Comparison of ENCODE assay signal across 9 cellular contexts in the genomic region with DNA sequence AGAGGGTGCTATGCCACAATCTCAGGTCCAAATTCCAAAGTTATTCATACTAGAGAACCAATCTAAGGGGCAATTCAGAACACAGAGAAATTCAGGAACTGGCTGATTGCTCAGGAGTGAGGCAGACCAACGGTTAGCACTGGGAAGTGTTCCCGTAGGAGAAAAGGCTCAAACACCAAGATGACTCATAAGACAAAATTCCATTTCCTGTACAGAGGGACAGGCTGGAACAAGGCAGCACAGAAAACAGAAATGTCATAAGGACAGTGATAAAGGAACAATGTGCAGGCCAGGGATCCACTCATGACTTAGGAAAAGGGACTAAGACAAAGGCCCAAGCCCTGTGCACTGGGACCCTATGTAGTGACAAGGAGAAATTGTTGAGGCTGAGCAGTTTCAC. TPM values are rescaled to one million over a fixed set of nuclear protein-coding genes. Genes with fewer than 3 reads are reported as not detected.
DNase-seq lines count a peak whose midpoint lies in the region; ATAC-seq, FAIRE-seq and TF ChIP-seq lines count a peak whose summit lies in the region.
"Had no signal": no experiment of that assay in that cellular context is flagged by ENCODE, and none has a peak within 500 bp of the region (broad histone marks: within the 10 kb centered on the region; RNA-seq: fewer than 3 reads in every experiment).

No MANE protein-coding gene starts in this region.

- TF ChIP-seq CTCF in endothelial cell of umbilical vein (IDR thresholded peaks at IDR 0.05; ENCODE audit: extremely low read depth in 1 of 2, insufficient read depth in 1 of 2, low read depth in 1 of 2, low read length in 2 of 2) (no peak), lung (IDR thresholded peaks at IDR 0.05; ENCODE audit: control extremely low read depth, extremely low read depth) (no peak), uterus (IDR thresholded peaks at IDR 0.05) (no peak), neural progenitor cell (IDR thresholded peaks at IDR 0.05) (no peak)

- ATAC-seq in lung (ENCODE audit: insufficient read depth, low FRiP score): peak; percentile 78
- no peak for ATAC-seq in activated T-helper 17 cell treated with anti-CD3 and anti-CD28 coated beads, Interleukin-2, amount 50 U/mL, for 72 hours (replicated peaks)

- H3K4me1 ChIP-seq in endothelial cell of umbilical vein (ENCODE audit: control insufficient read depth, extremely low read depth, insufficient read depth, low read length): peaks cover 19% of the 10 kb centered on the region
- H3K4me1 ChIP-seq in lung (ENCODE audit: control insufficient read depth in 2 of 2, insufficient read depth in 2 of 2, low read length in 2 of 2): peaks cover 0 to 6% of the 10 kb centered on the region in 2 donors
- no peaks in the 10 kb centered on the region for H3K4me1 ChIP-seq in uterus
- H3K4me1 ChIP-seq in neural progenitor cell: no peaks in the 10 kb centered on the region

- intact Hi-C loops in endothelial cell of umbilical vein (cut with micrococcal nuclease): loop anchor here (2.0 kb wide), 1 partner anchor 90 kb away; no protein-coding TSS in a partner anchor
- intact Hi-C loops in uterus (cut with DNase I; ENCODE audit: low total_unique reads): no loop called here

- H3K4me3 ChIP-seq in endothelial cell of umbilical vein (replicated peaks in 1 of 3; ENCODE audit: insufficient read depth in 1 of 3, low read depth in 1 of 3, low read length in 3 of 3): no peak overlapping the region
- H3K4me3 ChIP-seq in lung: no peak overlapping the region
- H3K4me3 ChIP-seq in uterus: no peak overlapping the region
- H3K4me3 ChIP-seq in neural progenitor cell: no peak overlapping the region

- H3K9me3 Mint-ChIP-seq in activated T-helper 17 cell treated with anti-CD3 and anti-CD28 coated beads, Interleukin-2, amount 50 U/mL, for 72 hours: peaks cover 13% of the 10 kb centered on the region
- H3K9me3 Mint-ChIP-seq in neural progenitor cell: peaks cover 31% of the 10 kb centered on the region

- no peaks in the 10 kb centered on the region for H4K20me1 ChIP-seq in endothelial cell of umbilical vein (replicated peaks; ENCODE audit: control insufficient read depth, extremely low read depth, insufficient read depth, low read length)
- no peaks in the 10 kb centered on the region for H4K20me1 ChIP-seq in neural progenitor cell (ENCODE audit: low read depth)

- FAIRE-seq in endothelial cell of umbilical vein (lab: Jason Lieb, UNC): peak; percentile 91

- H3K27me3 ChIP-seq in endothelial cell of umbilical vein (ENCODE audit: control insufficient read depth in 2 of 2, insufficient read depth in 2 of 2, low read length in 2 of 2) (no peaks in the 10 kb centered on the region), lung (ENCODE audit: control insufficient read depth, insufficient read depth) (no peaks in the 10 kb centered on the region), uterus (no peaks in the 10 kb centered on the region), neural progenitor cell (no peaks in the 10 kb centered on the region)

- no peaks in the 10 kb centered on the region for H3K9me3 ChIP-seq in endothelial cell of umbilical vein (replicated peaks; ENCODE audit: control insufficient read depth, insufficient read depth, low read length)
- H3K9me3 ChIP-seq in lung (ENCODE audit: control insufficient read depth in 2 of 2, insufficient read depth in 1 of 2, low read length in 1 of 2): peaks cover 0 to 5% of the 10 kb centered on the region in 2 donors
- peaks cover 0 to 3% of the 10 kb centered on the region in 2 donors for H3K9me3 ChIP-seq in uterus
- no peaks in the 10 kb centered on the region for H3K9me3 ChIP-seq in neural progenitor cell (ENCODE audit: low read depth)

- dilution Hi-C loops in endothelial cell of umbilical vein (cut with MboI; ENCODE audit: extremely low pct_ligation_motif_present, low sequenced_read_pairs): no loop called here

- CTCF ChIA-PET in endothelial cell of umbilical vein (lab: Charles Lee): no interaction called here

- H3K9me1 ChIP-seq in endothelial cell of umbilical vein (replicated peaks; ENCODE audit: control insufficient read depth, extremely low read depth, insufficient read depth, low read length): no peaks in the 10 kb centered on the region

- H3K9ac ChIP-seq in endothelial cell of umbilical vein (replicated peaks; ENCODE audit: extremely low read depth, insufficient read depth, low read length) (no peak overlapping the region), neural progenitor cell (no peak overlapping the region)

- no TSS peak for BruUV-seq in endothelial cell of umbilical vein (replicated peaks; lab: Mats Ljungman, UMichigan)

- POLR2A ChIA-PET in endothelial cell of umbilical vein (lab: Charles Lee): no interaction called here

- DNase-seq in LoVo (ENCODE audit: low spot score): peak; percentile 78
- peak; percentile 79 for DNase-seq in endothelial cell of umbilical vein (ENCODE audit: low read depth, low spot score)
- DNase-seq in lung (ENCODE audit: low spot score): no peak
- DNase-seq in uterus: peak; percentile 29 to 41
- DNase-seq in neural progenitor cell (ENCODE audit: low spot score): no peak
- DNase-seq in activated T-cell treated with anti-CD3 and anti-CD28 coated beads, Interleukin-2, amount 50 U/mL, for 1 hour: no peak
- DNase-seq: activated gamma-delta T cell, SHP77 treated with DMSO at 0.1 percent for 48 hours had no signal

- H3K36me3 Mint-ChIP-seq in activated T-helper 17 cell treated with anti-CD3 and anti-CD28 coated beads, Interleukin-2, amount 50 U/mL, for 72 hours (ENCODE audit: low read depth): no peaks in the 10 kb centered on the region
- H3K36me3 Mint-ChIP-seq in neural progenitor cell: peaks cover 18% of the 10 kb centered on the region

- no peak overlapping the region for H3K27ac Mint-ChIP-seq in activated T-helper 17 cell treated with anti-CD3 and anti-CD28 coated beads, Interleukin-2, amount 50 U/mL, for 72 hours
- no peak overlapping the region for H3K27ac Mint-ChIP-seq in neural progenitor cell

- no peak for TF ChIP-seq POLR2A in endothelial cell of umbilical vein (IDR thresholded peaks at IDR 0.05; ENCODE audit: low read depth, low read length)
- no peak for TF ChIP-seq POLR2A in uterus (IDR thresholded peaks at IDR 0.05)

- 27 to 53% methylated on average over 2 of the region's 2 CpGs for WGBS in lung, 2 donors

- no peak overlapping the region for H3K4me3 Mint-ChIP-seq in activated T-helper 17 cell treated with anti-CD3 and anti-CD28 coated beads, Interleukin-2, amount 50 U/mL, for 72 hours
- no peak overlapping the region for H3K4me3 Mint-ChIP-seq in neural progenitor cell

- H3K79me2 ChIP-seq in endothelial cell of umbilical vein (ENCODE audit: control insufficient read depth, insufficient read depth, low read length) (no peaks in the 10 kb centered on the region), neural progenitor cell (ENCODE audit: low read depth) (no peaks in the 10 kb centered on the region)

- H3K4me2 ChIP-seq in endothelial cell of umbilical vein (ENCODE audit: insufficient read depth, low read length) (peak overlapping the region; percentile 3), neural progenitor cell (no peak overlapping the region)

- no peaks in the 10 kb centered on the region for H3K27me3 Mint-ChIP-seq in activated T-helper 17 cell treated with anti-CD3 and anti-CD28 coated beads, Interleukin-2, amount 50 U/mL, for 72 hours
- H3K27me3 Mint-ChIP-seq in neural progenitor cell (ENCODE audit: insufficient read depth, low read depth): no peaks in the 10 kb centered on the region

- no peaks in the 10 kb centered on the region for H3K36me3 ChIP-seq in endothelial cell of umbilical vein (ENCODE audit: control insufficient read depth in 2 of 2, extremely low read depth in 1 of 2, insufficient read depth in 2 of 2, low read length in 2 of 2)
- H3K36me3 ChIP-seq in lung (ENCODE audit: control insufficient read depth in 2 of 2, insufficient read depth in 2 of 2, low read length in 2 of 2): no peaks in the 10 kb centered on the region
- H3K36me3 ChIP-seq in uterus: no peaks in the 10 kb centered on the region
- H3K36me3 ChIP-seq in neural progenitor cell: no peaks in the 10 kb centered on the region

- peak overlapping the region; percentile 78 for H2AFZ ChIP-seq in endothelial cell of umbilical vein (ENCODE audit: low read depth, low read length)
- H2AFZ ChIP-seq in neural progenitor cell (replicated peaks): no peak overlapping the region

- no peaks in the 10 kb centered on the region for H3K4me1 Mint-ChIP-seq in activated T-helper 17 cell treated with anti-CD3 and anti-CD28 coated beads, Interleukin-2, amount 50 U/mL, for 72 hours
- no peaks in the 10 kb centered on the region for H3K4me1 Mint-ChIP-seq in neural progenitor cell

- H3K27ac ChIP-seq in endothelial cell of umbilical vein (ENCODE audit: insufficient read depth, low read depth, low read length): peak overlapping the region; percentile 67
- H3K27ac ChIP-seq in lung (ENCODE audit: low read depth in 1 of 2, low read length in 1 of 2): peak overlapping the region; percentile 57 to 68
- H3K27ac ChIP-seq in uterus: peak overlapping the region; percentile 58 to 68
- no peak overlapping the region for H3K27ac ChIP-seq in neural progenitor cell

- H3F3A ChIP-seq in neural progenitor cell (ENCODE audit: low read depth): no peaks in the 10 kb centered on the region

TF ChIP-seq in endothelial cell of umbilical vein, 7 proteins besides CTCF, POLR2A, EP300 and RAD21 (continues in another document):
- no peak for TF ChIP-seq GATA2 (IDR thresholded peaks at IDR 0.05; ENCODE audit: insufficient read depth, insufficient read length, low read depth, low read length)
- TF ChIP-seq POLR2AphosphoS5 (IDR thresholded peaks at IDR 0.05; ENCODE audit: insufficient read depth, low read depth, low read length): peak; percentile 64
- no peak for TF ChIP-seq MAX (IDR thresholded peaks at IDR 0.05; ENCODE audit: insufficient read depth, insufficient read length)
- TF ChIP-seq JUN (IDR thresholded peaks at IDR 0.05; ENCODE audit: borderline replicate concordance, insufficient read depth, insufficient read length, low read depth): peak; percentile 87

RNA-seq across cellular contexts. Expression of gene PDE1A, which starts 54.2 kb away (rescaled TPM):
- total RNA-seq in endothelial cell of umbilical vein (0.49 and 0.83 TPM in 2 replicates), lung (10 to 100 TPM in 1 of 2 donors, 1 to 10 TPM in 1; 5.5 to 11.8 TPM), uterus (10 to 100 TPM; 13.1 to 83.1 (median 27.3) TPM), neural progenitor cell (ENCODE audit: low replicate concordance) (0.06 TPM in 1 of 2 replicates, not detected in the other)
- polyA plus RNA-seq in endothelial cell of umbilical vein (0.40 and 0.43 TPM in 2 replicates), lung (1 to 10 TPM; 1.0 to 1.7 TPM)
- 0.54 and 0.62 TPM in 2 replicates for polyA plus RNA-seq in endothelial cell of umbilical vein (2011; cell fraction: cytosol; rRNA removed)
- 0.53 and 0.68 TPM in 2 replicates for polyA plus RNA-seq in endothelial cell of umbilical vein (2011; cell fraction: nucleus; rRNA removed)
- polyA plus RNA-seq in endothelial cell of umbilical vein (2012): 0.19 and 0.55 TPM in 2 replicates
- 0.80 and 0.85 TPM in 2 replicates for polyA minus RNA-seq in endothelial cell of umbilical vein
- polyA minus RNA-seq in endothelial cell of umbilical vein (2011; cell fraction: cytosol; rRNA and poly(A)+ RNA removed): not detected
- 2.1 and 2.2 TPM in 2 replicates for polyA minus RNA-seq in endothelial cell of umbilical vein (2011; cell fraction: nucleus; rRNA and poly(A)+ RNA removed)
- total RNA-seq in activated T-helper 17 cell treated with anti-CD3 and anti-CD28 coated beads, Interleukin-2, amount 50 U/mL, for 72 hours: not detected

Comparison
In these comparisons a context has a peak if more than half of its experiments do, and no peak if none do; other contexts are left out.
1. DNase-seq: peak in LoVo (single experiment), endothelial cell of umbilical vein (single experiment) and uterus (2 of 2); none in lung (single experiment), neural progenitor cell (single experiment) and activated T-cell treated with anti-CD3 and anti-CD28 coated beads, Interleukin-2, amount 50 U/mL, for 1 hour (single experiment).